Comparison of ENCODE assay signal across 8 cellular contexts in the genomic region with DNA sequence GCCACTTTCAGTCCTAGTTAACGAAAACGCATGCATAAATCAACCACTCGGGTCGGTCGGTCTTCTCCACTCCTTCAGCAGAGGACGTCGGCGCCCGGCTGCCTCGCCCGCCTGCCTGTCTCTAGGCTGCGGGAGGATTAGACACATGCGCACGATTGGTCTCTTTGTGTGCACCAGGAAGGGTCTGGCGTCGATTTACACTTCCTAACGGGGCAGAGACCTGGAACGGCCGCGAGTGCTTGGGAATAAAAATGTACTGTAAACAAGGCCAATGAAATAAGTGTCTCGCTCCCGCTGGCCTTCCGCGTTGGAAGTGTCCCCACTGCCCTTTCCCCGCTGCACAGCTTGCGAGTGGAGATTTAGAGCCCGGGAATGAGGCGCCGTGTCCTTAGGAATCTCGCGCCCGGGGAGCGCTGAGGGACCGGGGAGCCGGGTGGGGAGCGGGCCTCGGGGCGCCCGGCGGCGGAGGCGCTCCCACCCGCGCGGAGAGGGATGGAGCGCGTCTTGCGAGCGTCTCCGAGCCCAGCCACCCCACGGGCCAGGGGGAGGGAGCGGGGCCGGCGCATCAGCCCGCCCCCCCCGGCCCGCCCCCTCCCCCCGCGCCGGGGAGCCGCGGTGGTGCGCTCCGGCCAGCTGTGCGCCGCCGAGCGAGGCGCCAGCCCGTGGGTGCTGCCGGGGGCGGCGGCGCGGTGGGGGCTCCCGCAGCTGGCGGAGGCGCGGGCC. TPM values are rescaled to one million over a fixed set of nuclear protein-coding genes. Genes with fewer than 3 reads are reported as not detected.
DNase-seq lines count a peak whose midpoint lies in the region; ATAC-seq and TF ChIP-seq lines count a peak whose summit lies in the region.

A gene (plus strand): TSS at position 636 of the 723 bp plus-strand sequence.

- TF ChIP-seq RAD21 in neural cell (conservative IDR thresholded peaks at IDR 0.05) = peak; percentile 52

- ATAC-seq in activated T-cell treated with anti-CD3 and anti-CD28 coated beads, Interleukin-2, amount 50 U/mL, for 72 hours (replicated peaks in 1 of 2) = peak; percentile 48 to 49

- TF ChIP-seq CTCF in neural cell (IDR thresholded peaks at IDR 0.05; ENCODE audit: poor library complexity, severe bottlenecking) = no peak

- peaks cover 60% of the 10 kb centered on the region for H3K27me3 Mint-ChIP-seq in activated T-cell treated with anti-CD3 and anti-CD28 coated beads, Interleukin-2, amount 50 U/mL, for 72 hours (ENCODE audit: low read depth)

- TF ChIP-seq EP300 in neural cell (conservative IDR thresholded peaks at IDR 0.05; ENCODE audit: poor library complexity, severe bottlenecking) = peak; percentile 41

- H3K9ac ChIP-seq in neural cell (ENCODE audit: low read length) = peak within 1 kb of the TSS; percentile 86

- peak within 1 kb of the TSS; percentile 77 for H2AFZ ChIP-seq in neural cell (ENCODE audit: low read depth, low read length)

- H3K36me3 Mint-ChIP-seq in activated T-cell treated with anti-CD3 and anti-CD28 coated beads, Interleukin-2, amount 50 U/mL, for 72 hours (ENCODE audit: insufficient read depth in 2 of 2) = no peaks in the 10 kb centered on the region

- no peaks in the 10 kb centered on the region for H3K9me3 Mint-ChIP-seq in activated T-cell treated with anti-CD3 and anti-CD28 coated beads, Interleukin-2, amount 50 U/mL, for 72 hours

- no peaks in the 10 kb centered on the region for H3K36me3 ChIP-seq in neural cell (ENCODE audit: insufficient read depth, low read length)

- peak within 1 kb of the TSS; percentile 60 for H3K4me2 ChIP-seq in neural cell (ENCODE audit: low read length)

- peaks cover 8% of the 10 kb centered on the region for H3K79me2 ChIP-seq in neural cell (replicated peaks; ENCODE audit: insufficient read depth, low read length)

- H3K4me3 ChIP-seq in neural cell (ENCODE audit: low read length) = peak within 1 kb of the TSS; percentile 91

- H3K4me1 Mint-ChIP-seq in activated T-cell treated with anti-CD3 and anti-CD28 coated beads, Interleukin-2, amount 50 U/mL, for 72 hours (ENCODE audit: low read depth) = peaks cover 14% of the 10 kb centered on the region

- peak within 1 kb of the TSS; percentile 76 to 77 for H3K4me3 Mint-ChIP-seq in activated T-cell treated with anti-CD3 and anti-CD28 coated beads, Interleukin-2, amount 50 U/mL, for 72 hours

- H3K27ac Mint-ChIP-seq in activated T-cell treated with anti-CD3 and anti-CD28 coated beads, Interleukin-2, amount 50 U/mL, for 72 hours = no peak within 1 kb of the TSS

- DNase-seq in DMS79 treated with DMSO at 0.1 percent for 48 hours (lab: John Stamatoyannopoulos, UW) (peak; percentile 88), NCI-H146 (lab: John Stamatoyannopoulos, UW) (peak; percentile 93), foreskin melanocyte (peak; percentile 11), COLO829 (ENCODE audit: low spot score) (no peak), GOT3 (lab: John Stamatoyannopoulos, UW) (no peak), NCI-H226 (no peak)
- DNase-seq in activated T-cell treated with anti-CD3 and anti-CD28 coated beads, Interleukin-2, amount 50 U/mL, for 72 hours = peak in 1 of 2 donors; percentile 16

- no peaks in the 10 kb centered on the region for H3K9me2 ChIP-seq in neural cell (ENCODE audit: insufficient read depth, low read length)

- H3F3A ChIP-seq in neural cell (ENCODE audit: insufficient read depth, low read length, poor library complexity, severe bottlenecking) = no peaks in the 10 kb centered on the region

- H3K9me3 ChIP-seq in neural cell (ENCODE audit: low read length) = no peaks in the 10 kb centered on the region

- H3K27me3 ChIP-seq in neural cell (ENCODE audit: insufficient read depth, low read depth, low read length) = peaks cover 16% of the 10 kb centered on the region

- H4K20me1 ChIP-seq in neural cell (ENCODE audit: insufficient read depth) = no peaks in the 10 kb centered on the region

- H3K27ac ChIP-seq in neural cell (ENCODE audit: low read length) = peak within 1 kb of the TSS; percentile 88

TF ChIP-seq in neural cell, 6 proteins besides CTCF, POLR2A, EP300 and RAD21:
- peak; percentile 73 for TF ChIP-seq MXI1 (conservative IDR thresholded peaks at IDR 0.05; ENCODE audit: poor library complexity, severe bottlenecking)
- no peak for TF ChIP-seq TAF1 (IDR thresholded peaks at IDR 0.05; ENCODE audit: low read depth)
- peak; percentile 74 for TF ChIP-seq POLR2AphosphoS5 (IDR thresholded peaks at IDR 0.05)
- peak; percentile 62 for TF ChIP-seq SMC3 (conservative IDR thresholded peaks at IDR 0.05; ENCODE audit: poor library complexity)
- no peak for TF ChIP-seq EZH2 (IDR thresholded peaks at IDR 0.05; ENCODE audit: borderline replicate concordance, insufficient read depth, low read length, poor library complexity, severe bottlenecking)
- TF ChIP-seq, protein P1, sequence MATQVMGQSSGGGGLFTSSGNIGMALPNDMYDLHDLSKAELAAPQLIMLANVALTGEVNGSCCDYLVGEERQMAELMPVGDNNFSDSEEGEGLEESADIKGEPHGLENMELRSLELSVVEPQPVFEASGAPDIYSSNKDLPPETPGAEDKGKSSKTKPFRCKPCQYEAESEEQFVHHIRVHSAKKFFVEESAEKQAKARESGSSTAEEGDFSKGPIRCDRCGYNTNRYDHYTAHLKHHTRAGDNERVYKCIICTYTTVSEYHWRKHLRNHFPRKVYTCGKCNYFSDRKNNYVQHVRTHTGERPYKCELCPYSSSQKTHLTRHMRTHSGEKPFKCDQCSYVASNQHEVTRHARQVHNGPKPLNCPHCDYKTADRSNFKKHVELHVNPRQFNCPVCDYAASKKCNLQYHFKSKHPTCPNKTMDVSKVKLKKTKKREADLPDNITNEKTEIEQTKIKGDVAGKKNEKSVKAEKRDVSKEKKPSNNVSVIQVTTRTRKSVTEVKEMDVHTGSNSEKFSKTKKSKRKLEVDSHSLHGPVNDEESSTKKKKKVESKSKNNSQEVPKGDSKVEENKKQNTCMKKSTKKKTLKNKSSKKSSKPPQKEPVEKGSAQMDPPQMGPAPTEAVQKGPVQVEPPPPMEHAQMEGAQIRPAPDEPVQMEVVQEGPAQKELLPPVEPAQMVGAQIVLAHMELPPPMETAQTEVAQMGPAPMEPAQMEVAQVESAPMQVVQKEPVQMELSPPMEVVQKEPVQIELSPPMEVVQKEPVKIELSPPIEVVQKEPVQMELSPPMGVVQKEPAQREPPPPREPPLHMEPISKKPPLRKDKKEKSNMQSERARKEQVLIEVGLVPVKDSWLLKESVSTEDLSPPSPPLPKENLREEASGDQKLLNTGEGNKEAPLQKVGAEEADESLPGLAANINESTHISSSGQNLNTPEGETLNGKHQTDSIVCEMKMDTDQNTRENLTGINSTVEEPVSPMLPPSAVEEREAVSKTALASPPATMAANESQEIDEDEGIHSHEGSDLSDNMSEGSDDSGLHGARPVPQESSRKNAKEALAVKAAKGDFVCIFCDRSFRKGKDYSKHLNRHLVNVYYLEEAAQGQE (IDR thresholded peaks at IDR 0.05; ENCODE audit: borderline replicate concordance) = peak; percentile 96

RNA-seq across cellular contexts. Expression of the gene that starts here (rescaled TPM):
- not detected for total RNA-seq in activated T-cell treated with anti-CD3 and anti-CD28 coated beads, Interleukin-2, amount 50 U/mL, for 72 hours
- polyA plus RNA-seq in neural cell = 7.4 and 9.7 TPM in 2 replicates
- polyA minus RNA-seq in neural cell = 28.5 and 30.1 TPM in 2 replicates

Comparison
In these comparisons a context has a peak if more than half of its experiments do, and no peak if none do; other contexts are left out.
1. Peak in ATAC-seq in activated T-cell treated with anti-CD3 and anti-CD28 coated beads, Interleukin-2, amount 50 U/mL, for 72 hours; RNA of the gene not detected or under 1 TPM.
2. DNase-seq: peak in DMS79 treated with DMSO at 0.1 percent for 48 hours (single experiment), NCI-H146 (single experiment) and foreskin melanocyte (single experiment); none in COLO829 (single experiment), GOT3 (single experiment) and NCI-H226 (single experiment).